Comparison of ENCODE assay signal across 17 cellular contexts in genomic region chrX:141733371-141733770, GRCh38. TPM values are rescaled to one million over a fixed set of nuclear protein-coding genes. Genes with fewer than 3 reads are reported as not detected.
"Had no signal": no experiment of that assay in that cellular context is flagged by ENCODE, and none has a peak within 500 bp of the region (broad histone marks: within the 10 kb centered on the region; RNA-seq: fewer than 3 reads in every experiment).

No MANE protein-coding gene starts in this region.

- H3K4me2 ChIP-seq: hepatocyte, smooth muscle cell had no signal

- H3K4me1 ChIP-seq: ascending aorta, right atrium auricular region, vagina had no signal

- H2AFZ ChIP-seq: hepatocyte had no signal

- H3K36me3 ChIP-seq: ascending aorta, right atrium auricular region, tibial artery, vagina had no signal

- H3K27ac ChIP-seq: ascending aorta, hepatocyte, right atrium auricular region, tibial artery, vagina, VCaP had no signal

- H3K27me3 ChIP-seq: ascending aorta, hepatocyte, right atrium auricular region, tibial artery, vagina had no signal

- H3K79me2 ChIP-seq: hepatocyte had no signal

- H3K9me3 ChIP-seq: ascending aorta, right atrium auricular region, tibial artery, vagina had no signal

- H3K4me3 ChIP-seq: ascending aorta, hepatocyte, lung, right atrium auricular region, smooth muscle cell, tibial artery, vagina had no signal

- DNase-seq: activated CD4-positive, alpha-beta memory T cell treated with anti-CD3 and anti-CD28 coated beads, Interleukin-2, amount 10 ng/mL, durations not matched to agents 7 days and 5 days; activated gamma-delta T cell treated with Interleukin-2 at 50 U/mL for 16 hours; activated naive CD8-positive, alpha-beta T cell treated with anti-CD3 and anti-CD28 coated beads, Interleukin-2, amount 10 ng/mL, durations not matched to agents 7 days and 5 days; activated T-cell treated with anti-CD3 and anti-CD28 coated beads, Interleukin-2, amount 50 U/mL, for 48 hours; central memory CD4-positive, alpha-beta T cell; kidney glomerular epithelial cell; naive B cell; T1000; tibial artery had no signal

RNA-seq across cellular contexts. Expression of gene SPANXD, which starts 34.8 kb away (rescaled TPM):
- total RNA-seq: activated CD4-positive, alpha-beta memory T cell treated with anti-CD3 and anti-CD28 coated beads, Interleukin-2, amount 10 ng/mL, durations not matched to agents 7 days and 5 days; activated naive CD8-positive, alpha-beta T cell treated with anti-CD3 and anti-CD28 coated beads, Interleukin-2, amount 10 ng/mL, durations not matched to agents 7 days and 5 days; ascending aorta; hepatocyte; lung; right atrium auricular region; smooth muscle cell; vagina had no signal
- polyA plus RNA-seq: esophagus, hepatocyte, lung, smooth muscle cell had no signal
